ENCODE assay signal across 8 cellular contexts in the genomic region with DNA sequence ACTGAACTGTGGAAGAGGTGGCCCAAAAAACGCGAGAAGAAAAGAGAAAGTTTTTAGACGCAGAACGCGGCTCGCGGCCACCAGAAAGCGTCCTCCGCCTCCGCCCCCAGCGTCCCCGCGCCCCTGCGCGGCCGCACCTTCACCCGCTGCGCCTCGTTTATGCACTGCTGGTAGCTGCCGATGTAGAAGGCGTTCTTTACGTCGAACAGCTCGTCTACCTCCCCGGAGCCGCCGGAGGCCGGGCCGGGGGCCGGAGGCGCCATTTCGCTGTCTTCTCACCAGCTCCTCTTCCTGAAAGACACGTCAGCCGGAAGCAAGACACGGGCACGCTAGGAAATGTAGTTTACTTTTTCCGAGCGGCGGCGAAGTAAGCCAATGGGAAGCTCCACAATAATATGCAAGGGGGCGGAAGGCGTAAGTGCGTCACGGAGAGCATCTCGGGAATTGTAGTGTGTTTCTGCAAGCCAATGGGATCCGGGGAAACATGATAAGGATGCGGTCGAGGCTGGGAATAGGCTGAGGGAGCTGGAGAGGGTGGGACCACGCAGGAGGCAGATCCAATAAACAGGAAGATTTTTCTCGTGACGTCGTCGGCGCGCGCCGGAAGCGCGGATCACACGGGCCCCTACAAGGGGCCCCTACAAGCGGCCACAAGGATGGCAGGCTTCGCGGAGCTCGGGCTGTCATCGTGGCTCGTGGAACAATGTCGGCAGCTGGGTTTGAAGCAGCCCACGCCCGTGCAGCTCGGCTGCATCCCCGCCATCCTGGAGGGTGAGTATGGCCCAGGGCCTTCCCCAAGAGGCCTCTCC. TPM values are rescaled to one million over a fixed set of nuclear protein-coding genes. Genes with fewer than 3 reads are reported as not detected.
DNase-seq lines count a peak whose midpoint lies in the region; ATAC-seq and TF ChIP-seq lines count a peak whose summit lies in the region.

A gene (minus strand): TSS at position 302 of the 809 bp plus-strand sequence. CDS start 39 bp downstream, at position 263.
A gene with protein sequence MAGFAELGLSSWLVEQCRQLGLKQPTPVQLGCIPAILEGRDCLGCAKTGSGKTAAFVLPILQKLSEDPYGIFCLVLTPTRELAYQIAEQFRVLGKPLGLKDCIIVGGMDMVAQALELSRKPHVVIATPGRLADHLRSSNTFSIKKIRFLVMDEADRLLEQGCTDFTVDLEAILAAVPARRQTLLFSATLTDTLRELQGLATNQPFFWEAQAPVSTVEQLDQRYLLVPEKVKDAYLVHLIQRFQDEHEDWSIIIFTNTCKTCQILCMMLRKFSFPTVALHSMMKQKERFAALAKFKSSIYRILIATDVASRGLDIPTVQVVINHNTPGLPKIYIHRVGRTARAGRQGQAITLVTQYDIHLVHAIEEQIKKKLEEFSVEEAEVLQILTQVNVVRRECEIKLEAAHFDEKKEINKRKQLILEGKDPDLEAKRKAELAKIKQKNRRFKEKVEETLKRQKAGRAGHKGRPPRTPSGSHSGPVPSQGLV (plus strand): TSS at position 630 of the 809 bp plus-strand sequence. CDS start 27 bp downstream, at position 657.

- BruUV-seq in PC-9 (replicated peaks; lab: Mats Ljungman, UMichigan): no TSS peak

- peaks cover 12% of the 10 kb centered on the region; the same call in 1 of the 2 replicates for H3K36me3 ChIP-seq in PC-9 (ENCODE audit: low read depth)

- H3K27me3 ChIP-seq in PC-9 (ENCODE audit: insufficient read depth, low read depth): no peaks in the 10 kb centered on the region

- CTCF ChIA-PET in PC-9 (lab: Charles Lee): interaction anchor here (0.6 to 1.4 kb wide), 3 partner anchors 68 to 642 kb away, joined by 3 to 9 read pairs (median 4); no protein-coding TSS in a partner anchor

- H3K27ac ChIP-seq in PC-9: peak within 1 kb of the TSS; percentile 75

- peak within 1 kb of the TSS; percentile 100 for H3K4me3 ChIP-seq in Jurkat, Clone E6-1 (ENCODE audit: low read length)
- peak within 1 kb of the TSS; percentile 72 for H3K4me3 ChIP-seq in PC-9
- peak within 1 kb of the TSS; percentile 86 for H3K4me3 ChIP-seq in epithelial cell of proximal tubule (ENCODE audit: low read depth, low read length)

- intact Hi-C loops in PC-9 (cut with micrococcal nuclease; ENCODE audit: unreplicated experiment): loop anchor here (1.0 to 10.0 kb wide), 4 partner anchors 22 to 444 kb away; a partner anchor contains a TSS

- H3K79me2 ChIP-seq in PC-9 (ENCODE audit: low read depth): peaks cover 68% of the 10 kb centered on the region

- peak within 1 kb of the TSS; percentile 76 for H2AFZ ChIP-seq in PC-9

- H3F3A ChIP-seq in PC-9 (ENCODE audit: insufficient read depth, low read depth): peaks cover 9% of the 10 kb centered on the region; the same call in 1 of the 2 replicates

- no peak for TF ChIP-seq CTCF in PC-9 (conservative IDR thresholded peaks at IDR 0.05)
- TF ChIP-seq CTCF in epithelial cell of proximal tubule (conservative IDR thresholded peaks at IDR 0.05; ENCODE audit: low read depth, low read length): no peak

- H4K20me1 ChIP-seq in PC-9 (ENCODE audit: insufficient read depth): peaks cover 35% of the 10 kb centered on the region

- DNase-seq in DMS114 treated with DMSO at 0.1 percent for 48 hours (lab: John Stamatoyannopoulos, UW; ENCODE audit: unreplicated experiment): peak; percentile 100
- peak; percentile 100 for DNase-seq in Jurkat, Clone E6-1 (ENCODE audit: low read depth, low spot score)
- peak; percentile 95 to 100 for DNase-seq in PC-9
- DNase-seq in activated T-cell treated with anti-CD3 and anti-CD28 coated beads, Interleukin-2, amount 50 U/mL, for 1 hour: peak; percentile 96
- DNase-seq in epithelial cell of proximal tubule (ENCODE audit: low read depth): peak; percentile 98
- peak; percentile 99 for DNase-seq in mucosa of gallbladder (ENCODE audit: low spot score)
- DNase-seq in stimulated activated CD8-positive, alpha-beta memory T cell treated with anti-CD3 and anti-CD28 coated beads, Interleukin-4, amount 100 ng/mL, for 4 hours (ENCODE audit: low read depth in 2 of 2, low spot score in 1 of 2): peak; percentile 94 to 97

- H3K9me3 ChIP-seq in PC-9 (ENCODE audit: insufficient read depth, low read depth): no peaks in the 10 kb centered on the region

- ATAC-seq in GM21576 (IDR thresholded peaks at IDR 0.05; ENCODE audit: unreplicated experiment): peak; percentile 91

- peaks cover 17% of the 10 kb centered on the region for H3K4me1 ChIP-seq in PC-9 (replicated peaks; ENCODE audit: insufficient read depth)

- peak within 1 kb of the TSS; percentile 98 for H3K4me2 ChIP-seq in PC-9

- POLR2A ChIA-PET in PC-9 (lab: Charles Lee; ENCODE audit: unreplicated experiment): interaction anchor here (0.5 to 0.9 kb wide), 7 partner anchors 10 to 1149 kb away, joined by 3 to 10 read pairs (median 3); no protein-coding TSS in a partner anchor

- H3K9me2 ChIP-seq in PC-9 (ENCODE audit: insufficient read depth): no peaks in the 10 kb centered on the region

RNA-seq across cellular contexts. Expression of the first gene that starts in this region (rescaled TPM):
- 311 TPM for polyA plus RNA-seq in Jurkat, Clone E6-1 (2012; ENCODE audit: insufficient read depth, insufficient read length)
- total RNA-seq in PC-9 (2021) (190 and 221 TPM in 2 replicates), epithelial cell of proximal tubule (312 and 318 TPM in 2 replicates), mucosa of gallbladder (183 TPM)

RNA-seq across cellular contexts. Expression of the second gene that starts in this region (rescaled TPM):
- 60.0 TPM for polyA plus RNA-seq in Jurkat, Clone E6-1 (2012; ENCODE audit: insufficient read depth, insufficient read length)
- total RNA-seq in PC-9 (2021): 41.2 and 46.3 TPM in 2 replicates
- total RNA-seq in epithelial cell of proximal tubule: 48.6 and 58.5 TPM in 2 replicates
- total RNA-seq in mucosa of gallbladder: 34.2 TPM

Comparison
In these comparisons a context has a peak if more than half of its experiments do, and no peak if none do; other contexts are left out.
1. Peak in every context shown above with its lines: DNase-seq, ATAC-seq, H3K4me3 ChIP-seq and H3K27ac ChIP-seq.